ENCODE assay signal across 8 cellular contexts in genomic region chr7:92835851-92836488, GRCh38. TPM values are rescaled to one million over a fixed set of nuclear protein-coding genes. Genes with fewer than 3 reads are reported as not detected.
DNase-seq lines count a peak whose midpoint lies in the region; ATAC-seq and TF ChIP-seq lines count a peak whose summit lies in the region.

No MANE protein-coding gene starts in this region.

- H3K27me3 ChIP-seq in mesenchymal stem cell (ENCODE audit: control insufficient read depth in 1 of 2, insufficient read depth in 1 of 2, low read length in 2 of 2) = no peaks in the 10 kb centered on the region
- no peaks in the 10 kb centered on the region for H3K27me3 ChIP-seq in stomach smooth muscle (ENCODE audit: control insufficient read depth in 1 of 2, insufficient read depth in 2 of 2, low read length in 2 of 2)

- H3K9me3 ChIP-seq in mesenchymal stem cell (ENCODE audit: control insufficient read depth, low read length) = no peaks in the 10 kb centered on the region
- H3K9me3 ChIP-seq in stomach smooth muscle (ENCODE audit: control insufficient read depth in 2 of 2, low read length in 2 of 2) = no peaks in the 10 kb centered on the region

- H3K27ac ChIP-seq in mesenchymal stem cell (ENCODE audit: low read length, poor library complexity, severe bottlenecking) = peak overlapping the region; percentile 90
- H3K27ac ChIP-seq in stomach smooth muscle (ENCODE audit: low read length) = no peak overlapping the region

- no peak overlapping the region for H3K23ac ChIP-seq in mesenchymal stem cell (ENCODE audit: low read length in 2 of 2)

- H3K4me3 ChIP-seq in mesenchymal stem cell (ENCODE audit: insufficient read depth in 1 of 2, low read depth in 1 of 2, low read length in 2 of 2) (peak overlapping the region; percentile 95 to 99), stomach smooth muscle (ENCODE audit: low read length in 2 of 2) (peak overlapping the region; percentile 88 to 95)

- H3K4ac ChIP-seq in mesenchymal stem cell (ENCODE audit: low read depth in 1 of 2, low read length in 2 of 2) = peak overlapping the region; percentile 64 to 93

- H3K9ac ChIP-seq in mesenchymal stem cell (ENCODE audit: low read length) (peak overlapping the region; percentile 95), stomach smooth muscle (ENCODE audit: low read length in 2 of 2) (peak overlapping the region; percentile 48 to 84)

- peaks cover 4 to 12% of the 10 kb centered on the region in 2 experiments for H3K36me3 ChIP-seq in mesenchymal stem cell (ENCODE audit: control insufficient read depth in 1 of 2, insufficient read depth in 2 of 2, low read depth in 1 of 2, low read length in 2 of 2)
- H3K36me3 ChIP-seq in stomach smooth muscle (ENCODE audit: control insufficient read depth in 2 of 2, insufficient read depth in 2 of 2, low read length in 2 of 2) = no peaks in the 10 kb centered on the region

- H3K4me3 Mint-ChIP-seq in activated B cell treated with CpG ODN at 0.5 μM for 24 hours = peak overlapping the region; percentile 87

- POLR2A ChIA-PET in activated B cell treated with CpG ODN at 0.5 μM for 24 hours (lab: Charles Lee) = interaction anchor here (0.5 to 2.1 kb wide), 9 partner anchors 13 to 389 kb away, joined by 3 to 8 read pairs (median 4); partner anchors contain the start of genes FAM133B and GATAD1

- intact Hi-C loops in activated B cell treated with CpG ODN at 0.5 μM for 24 hours (cut with micrococcal nuclease) = loop anchor here (1.0 to 10.0 kb wide), 5 partner anchors 281 to 704 kb away; partner anchors contain the start of genes ANKIB1, CYP51A1, KRIT1 and SAMD9

- TF ChIP-seq CTCF in activated B cell treated with CpG ODN at 0.5 μM for 24 hours (IDR thresholded peaks at IDR 0.05) = no peak

- ATAC-seq in activated B cell treated with CpG ODN at 0.5 μM for 24 hours (ENCODE audit: low read depth) (peak; percentile 17), HG02852 (IDR thresholded peaks at IDR 0.05; ENCODE audit: unreplicated experiment) (no peak)

- H4K8ac ChIP-seq in mesenchymal stem cell (ENCODE audit: low read length) = no peak overlapping the region

- H3K4me1 ChIP-seq in mesenchymal stem cell (ENCODE audit: control insufficient read depth, insufficient read depth, low read depth, low read length) (peaks cover 1% of the 10 kb centered on the region), stomach smooth muscle (ENCODE audit: control insufficient read depth, insufficient read depth, low read length) (peaks cover 18% of the 10 kb centered on the region)

- H3K18ac ChIP-seq in mesenchymal stem cell (ENCODE audit: low read depth in 1 of 2, low read length in 2 of 2) = peak overlapping the region; percentile 83 to 93

- no peaks in the 10 kb centered on the region for H3K9me3 Mint-ChIP-seq in activated B cell treated with CpG ODN at 0.5 μM for 24 hours

- peak overlapping the region; percentile 72 for H3K27ac Mint-ChIP-seq in activated B cell treated with CpG ODN at 0.5 μM for 24 hours

- WGBS in mesenchymal stem cell = under 1% methylated on average over 19 of the region's 32 CpGs

- H2BK12ac ChIP-seq in mesenchymal stem cell (ENCODE audit: low read length in 2 of 2) = peak overlapping the region; percentile 25 to 34

- DNase-seq in COLO668 (lab: John Stamatoyannopoulos, UW; ENCODE audit: unreplicated experiment) (peak; percentile 34), HuH-7.5 (ENCODE audit: low spot score) (peak; percentile 23), activated B cell treated with CpG ODN at 0.5 μM for 24 hours (peak; percentile 17), mesenchymal stem cell (peak; percentile 61), NCI-H2227 (lab: John Stamatoyannopoulos, UW; ENCODE audit: unreplicated experiment) (no peak)
- peak; percentile 31 for DNase-seq in effector CD4-positive, alpha-beta T cell

- no peak overlapping the region for H2AFZ ChIP-seq in mesenchymal stem cell (ENCODE audit: low read depth, low read length)

- H4K91ac ChIP-seq in mesenchymal stem cell (ENCODE audit: low read length) = no peak overlapping the region

- CTCF ChIA-PET in activated B cell treated with CpG ODN at 0.5 μM for 24 hours (lab: Charles Lee) = interaction anchor here (0.7 to 1.0 kb wide), 2 partner anchors 216 to 217 kb away, joined by 3 read pairs; no protein-coding TSS in a partner anchor

- H2BK120ac ChIP-seq in mesenchymal stem cell (ENCODE audit: low read depth, low read length) = peak overlapping the region; percentile 96

- no peak overlapping the region for H3K14ac ChIP-seq in mesenchymal stem cell (ENCODE audit: low read length in 2 of 2)

- no peak overlapping the region for H2BK5ac ChIP-seq in mesenchymal stem cell (ENCODE audit: low read depth, low read length, poor library complexity, severe bottlenecking)

- no peaks in the 10 kb centered on the region for H3K27me3 Mint-ChIP-seq in activated B cell treated with CpG ODN at 0.5 μM for 24 hours

- peaks cover 21% of the 10 kb centered on the region for H3K36me3 Mint-ChIP-seq in activated B cell treated with CpG ODN at 0.5 μM for 24 hours (ENCODE audit: low read depth)

- H3K4me1 Mint-ChIP-seq in activated B cell treated with CpG ODN at 0.5 μM for 24 hours = peaks cover 34% of the 10 kb centered on the region

- peaks cover 2% of the 10 kb centered on the region for H3K79me1 ChIP-seq in mesenchymal stem cell (replicated peaks; ENCODE audit: low read length, poor library complexity, severe bottlenecking)

- peak overlapping the region; percentile 80 for H2BK15ac ChIP-seq in mesenchymal stem cell (ENCODE audit: low read depth, poor library complexity, severe bottlenecking)

- H2AK5ac ChIP-seq in mesenchymal stem cell (ENCODE audit: low read length, severe bottlenecking) = no peak overlapping the region

- H3K4me2 ChIP-seq in mesenchymal stem cell (ENCODE audit: low read length, poor library complexity, severe bottlenecking) = peak overlapping the region; percentile 81

RNA-seq across cellular contexts. Expression of gene CDK6, which starts 0.4 kb away (rescaled TPM):
- 26.1 and 30.5 TPM in 2 replicates for total RNA-seq in activated B cell treated with CpG ODN at 0.5 μM for 24 hours
- polyA plus RNA-seq in mesenchymal stem cell (2013, experiment 1 of 2) = 14.4 TPM
- polyA plus RNA-seq in mesenchymal stem cell (2013, experiment 2 of 2) = 14.4 TPM
